In genomic region chr1:34418166-34418565, GRCh38 we compare ENCODE assay signal across 21 cellular contexts.
DNase-seq lines count a peak whose midpoint lies in the region; ATAC-seq, FAIRE-seq and TF ChIP-seq lines count a peak whose summit lies in the region.
"Had no signal": no experiment of that assay in that cellular context is flagged by ENCODE, and none has a peak within 500 bp of the region (broad histone marks: within the 10 kb centered on the region; RNA-seq: fewer than 3 reads in every experiment).

No MANE protein-coding gene starts in this region.

- no peaks in the 10 kb centered on the region for H4K20me1 ChIP-seq in GM12878 (ENCODE audit: control insufficient read depth, insufficient read depth)
- H4K20me1 ChIP-seq: BLaER1 treated with 17β-estradiol and CSF1 and Interleukin-3, amounts not matched to agents 10 nM and 100 nM had no signal

- TF ChIP-seq CTCF in GM12878 (IDR thresholded peaks at IDR 0.05 in 2 of 3, conservative IDR thresholded peaks at IDR 0.05 in 1 of 3; ENCODE audit: control insufficient read depth in 2 of 3, extremely low read depth in 1 of 3, insufficient read depth in 1 of 3, low read depth in 3 of 3, low read length in 3 of 3) (no peak), prostate gland (IDR thresholded peaks at IDR 0.05) (no peak), GM10248 (IDR thresholded peaks at IDR 0.05; ENCODE audit: control extremely low read depth, extremely low read depth, low read depth, missing control alignments) (no peak)

- H3K4me3 ChIP-seq in GM12878 (no peak overlapping the region), prostate gland (no peak overlapping the region)
- H3K4me3 ChIP-seq: A549; BLaER1 treated with 17β-estradiol and CSF1 and Interleukin-3, amounts not matched to agents 10 nM and 100 nM had no signal

- CTCF ChIA-PET in GM12878 (lab: Yijun Ruan, JAX) (interaction anchor here (1.0 to 2.4 kb wide), 4 partner anchors 42 to 76 kb away, joined by 3 to 6 read pairs (median 3); no protein-coding TSS in a partner anchor), GM10248 (lab: Yijun Ruan, JAX) (interaction anchor here (1.1 to 1.4 kb wide), 3 partner anchors 11 to 42 kb away, joined by 3 to 4 read pairs (median 3); no protein-coding TSS in a partner anchor)

- DNase-seq in NCI-H345 (lab: John Stamatoyannopoulos, UW) (peak; percentile 6), NCI-H345 treated with DMSO at 0.1 percent for 48 hours (lab: John Stamatoyannopoulos, UW; ENCODE audit: unreplicated experiment) (no peak), GM12878 (ENCODE audit: low read depth, low spot score) (no peak), islet precursor cell (peak; percentile 26), prostate gland (ENCODE audit: low spot score) (no peak), GM10248 (ENCODE audit: extremely low spot score) (no peak)
- DNase-seq: AML-193; Caco-2; Calu3; CD4-positive, alpha-beta T cell; CD8-positive, alpha-beta T cell; DMS79 treated with DMSO at 0.1 percent for 48 hours; GF-D8 had no signal

- WGBS in GM12878 (ENCODE audit: insufficient coverage, insufficient replicate concordance, low lambda C conversion rate, missing lambda C conversion rate), result 26% methylated on average over 3 of the region's 3 CpGs
- 52% methylated on average over 3 of the region's 3 CpGs for WGBS in prostate gland

- no peak for TF ChIP-seq EP300 in GM12878 (IDR thresholded peaks at IDR 0.05; ENCODE audit: borderline replicate concordance in 1 of 2, control insufficient read depth in 1 of 2, low read depth in 2 of 2, low read length in 2 of 2)

- in situ Hi-C loops in GM12878 (cut with MboI), result no loop called here

- BruUV-seq in GM12878 (replicated peaks; lab: Mats Ljungman, UMichigan), result no TSS peak

- H3K36me3 ChIP-seq in GM12878 (ENCODE audit: control insufficient read depth in 2 of 2, insufficient read depth in 2 of 2, low read length in 1 of 2) (no peaks in the 10 kb centered on the region), prostate gland (no peaks in the 10 kb centered on the region)
- H3K36me3 ChIP-seq: BLaER1 treated with 17β-estradiol and CSF1 and Interleukin-3, amounts not matched to agents 10 nM and 100 nM had no signal

- no peak for TF ChIP-seq POLR2A in GM12878 (IDR thresholded peaks at IDR 0.05; ENCODE audit: low read depth, low read length)
- no peak for TF ChIP-seq POLR2A in prostate gland (IDR thresholded peaks at IDR 0.05)

- RAD21 ChIA-PET in GM12878 (lab: Charles Lee; ENCODE audit: unreplicated experiment), result interaction anchor here (0.9 kb wide), 1 partner anchor 47 kb away, joined by 4 read pairs; no protein-coding TSS in a partner anchor

- intact Hi-C loops in GM12878 (cut with micrococcal nuclease; ENCODE audit: unreplicated experiment) (no loop called here), prostate gland (cut with DNase I) (no loop called here)

- H3K9ac ChIP-seq in GM12878 (ENCODE audit: control insufficient read depth, insufficient read depth, low read length), result no peak overlapping the region
- H3K9ac ChIP-seq: BLaER1 treated with 17β-estradiol and CSF1 and Interleukin-3, amounts not matched to agents 10 nM and 100 nM had no signal

- H3K27me3 ChIP-seq in GM12878 (replicated peaks in 1 of 2; ENCODE audit: control insufficient read depth in 2 of 2, insufficient read depth in 2 of 2, low read length in 1 of 2) (peaks cover 0 to 2% of the 10 kb centered on the region in 2 experiments; a peak in 2 of 4 replicates), prostate gland (replicated peaks; ENCODE audit: insufficient read depth) (no peaks in the 10 kb centered on the region)
- H3K27me3 ChIP-seq: BLaER1 treated with 17β-estradiol and CSF1 and Interleukin-3, amounts not matched to agents 10 nM and 100 nM had no signal

- ATAC-seq in GM12878, result peak; percentile 56
- ATAC-seq: A549; CD8-positive, alpha-beta T cell had no signal

- H3K4me2 ChIP-seq in GM12878 (ENCODE audit: control insufficient read depth, insufficient read depth), result no peak overlapping the region
- H3K4me2 ChIP-seq: A549 had no signal

- H3K27ac ChIP-seq in GM12878 (ENCODE audit: control insufficient read depth, insufficient read depth), result no peak overlapping the region
- no peak overlapping the region for H3K27ac ChIP-seq in prostate gland
- H3K27ac ChIP-seq: 22Rv1; A549; BLaER1 treated with 17β-estradiol and CSF1 and Interleukin-3, amounts not matched to agents 10 nM and 100 nM; C4-2B had no signal

- no peak for TF ChIP-seq RAD21 in GM12878 (IDR thresholded peaks at IDR 0.05; ENCODE audit: insufficient read depth, low read depth, low read length)

- H2AFZ ChIP-seq in GM12878 (ENCODE audit: control insufficient read depth, low read depth, low read length), result no peak overlapping the region

- H3K4me1 ChIP-seq in GM12878 (ENCODE audit: control insufficient read depth, insufficient read depth, low read length) (no peaks in the 10 kb centered on the region), prostate gland (replicated peaks) (no peaks in the 10 kb centered on the region)
- H3K4me1 ChIP-seq: A549, Caco-2 had no signal

- H3K9me3 ChIP-seq in GM12878 (replicated peaks; ENCODE audit: control insufficient read depth, insufficient read depth, low read length), result no peaks in the 10 kb centered on the region
- no peaks in the 10 kb centered on the region for H3K9me3 ChIP-seq in prostate gland
- H3K9me3 ChIP-seq: A549; BLaER1 treated with 17β-estradiol and CSF1 and Interleukin-3, amounts not matched to agents 10 nM and 100 nM; Caco-2 had no signal

- no peaks in the 10 kb centered on the region for H3K79me2 ChIP-seq in GM12878 (ENCODE audit: control insufficient read depth, insufficient read depth, low read length)

- FAIRE-seq in GM12878 (lab: Jason Lieb, UNC), result no peak
- FAIRE-seq: A549, D721Med, G401.6, GM12891, GM19239 had no signal

- SMC1A ChIA-PET in GM12878 (lab: Charles Lee; ENCODE audit: uncharacterized antibody, unreplicated experiment), result interaction anchor here (0.8 to 3.4 kb wide), 5 partner anchors 11 to 112 kb away, joined by 3 to 11 read pairs (median 4); no protein-coding TSS in a partner anchor

- POLR2A ChIA-PET in GM12878 (lab: Charles Lee), result no interaction called here
- POLR2A ChIA-PET in GM10248 (lab: Yijun Ruan, JAX), result no interaction called here

TF ChIP-seq in GM12878, 131 proteins besides CTCF, POLR2A, EP300 and RAD21:
- TF ChIP-seq FOS (IDR thresholded peaks at IDR 0.05; ENCODE audit: borderline replicate concordance, extremely low read depth, insufficient read length) (no peak), MEF2B (IDR thresholded peaks at IDR 0.05; ENCODE audit: partially characterized antibody, poor library complexity, severe bottlenecking) (peak; percentile 60), ZBTB11 (CRISPR knock-in tag; IDR thresholded peaks at IDR 0.05) (no peak), RB1 (IDR thresholded peaks at IDR 0.05; ENCODE audit: borderline replicate concordance) (no peak)
- TF ChIP-seq, protein P1, sequence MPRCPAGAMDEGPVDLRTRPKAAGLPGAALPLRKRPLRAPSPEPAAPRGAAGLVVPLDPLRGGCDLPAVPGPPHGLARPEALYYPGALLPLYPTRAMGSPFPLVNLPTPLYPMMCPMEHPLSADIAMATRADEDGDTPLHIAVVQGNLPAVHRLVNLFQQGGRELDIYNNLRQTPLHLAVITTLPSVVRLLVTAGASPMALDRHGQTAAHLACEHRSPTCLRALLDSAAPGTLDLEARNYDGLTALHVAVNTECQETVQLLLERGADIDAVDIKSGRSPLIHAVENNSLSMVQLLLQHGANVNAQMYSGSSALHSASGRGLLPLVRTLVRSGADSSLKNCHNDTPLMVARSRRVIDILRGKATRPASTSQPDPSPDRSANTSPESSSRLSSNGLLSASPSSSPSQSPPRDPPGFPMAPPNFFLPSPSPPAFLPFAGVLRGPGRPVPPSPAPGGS (IDR thresholded peaks at IDR 0.05; ENCODE audit: borderline replicate concordance, insufficient read depth, low read depth, low read length, poor library complexity, severe bottlenecking), result no peak

Comparison
In these comparisons a context has a peak if more than half of its experiments do, and no peak if none do; other contexts are left out.
1. DNase-seq: peak in NCI-H345 (single experiment) and islet precursor cell (single experiment); none in NCI-H345 treated with DMSO at 0.1 percent for 48 hours (single experiment), GM12878 (single experiment), prostate gland (single experiment) and GM10248 (single experiment).